1 cellular context compared by ENCODE assay signal in genomic region chr9:34647084-34647403, GRCh38.
TF ChIP-seq lines count a peak whose summit lies in the region.

No MANE protein-coding gene starts in this region.

TF ChIP-seq in liver, 16 proteins besides CTCF, POLR2A, EP300 and RAD21 (continued from another document):
- TF ChIP-seq ZBTB33 (IDR thresholded peaks at IDR 0.05) (no peak), JUND (IDR thresholded peaks at IDR 0.05) (no peak)
